In genomic region chr1:212858055-212858460, GRCh38 we compare ENCODE assay signal across 1 cellular context.
A peak's percentile ranks its signal among the peaks of the same experiment; 100 is the strongest.
TF ChIP-seq lines count a peak whose summit lies in the region.

TSS of gene FLVCR1 (plus strand) at chr1:212858275. CDS start at chr1:212858453, 178 bp downstream.

TF ChIP-seq in SK-N-SH, 30 proteins besides CTCF, POLR2A, EP300 and RAD21 (continued from another document):
- TF ChIP-seq GABPA (IDR thresholded peaks at IDR 0.05; ENCODE audit: low read depth) (peak; percentile 36; the same call in 1 of the 2 replicates), TAF1 (IDR thresholded peaks at IDR 0.05; ENCODE audit: borderline replicate concordance, low read depth, low read length) (peak; percentile 72; the same call in 1 of the 2 replicates), RCOR1 (IDR thresholded peaks at IDR 0.05; ENCODE audit: low read length) (no peak), CHD2 (IDR thresholded peaks at IDR 0.05; ENCODE audit: low read length, partially characterized antibody) (peak; percentile 86), MXI1 (IDR thresholded peaks at IDR 0.05; ENCODE audit: low read depth, low read length) (peak; percentile 74; the same call in 1 of the 2 replicates), SIN3A (IDR thresholded peaks at IDR 0.05; ENCODE audit: borderline replicate concordance, low read depth, low read length) (peak; percentile 11; the same call in 1 of the 2 replicates)
- TF ChIP-seq, protein P1, sequence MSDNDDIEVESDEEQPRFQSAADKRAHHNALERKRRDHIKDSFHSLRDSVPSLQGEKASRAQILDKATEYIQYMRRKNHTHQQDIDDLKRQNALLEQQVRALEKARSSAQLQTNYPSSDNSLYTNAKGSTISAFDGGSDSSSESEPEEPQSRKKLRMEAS (IDR thresholded peaks at IDR 0.05; ENCODE audit: low read depth): peak; percentile 37; the same call in 1 of the 2 replicates
- TF ChIP-seq, protein P2, sequence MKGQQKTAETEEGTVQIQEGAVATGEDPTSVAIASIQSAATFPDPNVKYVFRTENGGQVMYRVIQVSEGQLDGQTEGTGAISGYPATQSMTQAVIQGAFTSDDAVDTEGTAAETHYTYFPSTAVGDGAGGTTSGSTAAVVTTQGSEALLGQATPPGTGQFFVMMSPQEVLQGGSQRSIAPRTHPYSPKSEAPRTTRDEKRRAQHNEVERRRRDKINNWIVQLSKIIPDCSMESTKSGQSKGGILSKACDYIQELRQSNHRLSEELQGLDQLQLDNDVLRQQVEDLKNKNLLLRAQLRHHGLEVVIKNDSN (IDR thresholded peaks at IDR 0.05; ENCODE audit: borderline replicate concordance, low read depth): no peak
TF ChIP-seq in SK-N-SH: peak in this region for 12.
